35 cellular contexts compared by ENCODE assay signal in the genomic region with DNA sequence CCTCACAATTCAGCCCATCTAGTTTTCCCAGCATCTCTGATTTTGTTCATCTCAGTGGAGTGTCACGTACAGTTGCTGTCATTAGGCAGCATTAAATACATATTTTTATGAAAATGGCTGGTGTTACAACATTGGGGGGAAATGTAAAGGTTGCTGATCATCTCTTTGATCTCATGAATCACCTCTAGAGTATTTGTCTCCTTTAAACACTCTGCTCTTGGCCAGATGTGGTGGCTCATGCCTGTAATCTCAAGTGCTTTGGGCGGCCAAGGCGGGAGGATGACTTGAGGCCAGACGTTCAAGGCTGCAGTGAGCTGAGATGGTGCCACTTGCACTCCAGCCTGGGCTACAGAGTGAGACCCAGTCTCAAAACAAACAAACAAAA.
DNase-seq lines count a peak whose midpoint lies in the region; ATAC-seq, FAIRE-seq and TF ChIP-seq lines count a peak whose summit lies in the region.
"Had no signal": no experiment of that assay in that cellular context is flagged by ENCODE, and none has a peak within 500 bp of the region (broad histone marks: within the 10 kb centered on the region; RNA-seq: fewer than 3 reads in every experiment).

No MANE protein-coding gene starts in this region.

- DNase-seq in activated naive CD4-positive, alpha-beta T cell treated with anti-CD3 and anti-CD28 coated beads, Interleukin-2, amount 10 ng/mL, durations not matched to agents 7 days and 5 days = no peak
- DNase-seq in activated naive CD4-positive, alpha-beta T cell treated with anti-CD3 and anti-CD28 coated beads, Interleukin-2, amount 50 U/mL, for 16 hours = no peak
- no peak for DNase-seq in K562 (ENCODE audit: extremely low read depth in 1 of 4, low spot score in 3 of 4)
- no peak for DNase-seq in SK-N-DZ (ENCODE audit: low spot score)
- no peak for DNase-seq in HuH-7.5 (ENCODE audit: low spot score)
- no peak for DNase-seq in medulla oblongata (ENCODE audit: extremely low spot score)
- DNase-seq: activated CD4-positive, CD25-positive, alpha-beta regulatory T cell; activated gamma-delta T cell treated with Interleukin-2 at 50 U/mL for 16 hours; BE2C; colonic mucosa; COR-L47; DMS79; effector CD8-positive, alpha-beta T cell; GDM1; HCEC 1CT; hippocampal formation; Karpas-422; left cardiac atrium; NCI-H1417; NCI-H2029; NCI-H526; NK-92 treated with Interleukin-12 subunit alpha and Interleukin-12 subunit beta, amount 100 ng/mL, for 24 hours; PC-3; SK-N-SH; small intestine; stomach; uterus had no signal

- H3K4me1 Mint-ChIP-seq in activated naive CD4-positive, alpha-beta T cell treated with anti-CD3 and anti-CD28 coated beads, Interleukin-2, amount 10 ng/mL, durations not matched to agents 7 days and 5 days = peaks cover 64% of the 10 kb centered on the region

- H3K4me1 ChIP-seq in K562 (replicated peaks in 1 of 2; ENCODE audit: control insufficient read depth in 2 of 2, insufficient read depth in 2 of 2, low read length in 2 of 2) = no peaks in the 10 kb centered on the region
- H3K4me1 ChIP-seq: ascending aorta, BE2C, colonic mucosa, stomach, uterus had no signal

- H3K4me3 ChIP-seq in K562 = no peak overlapping the region
- H3K4me3 ChIP-seq: ascending aorta, colonic mucosa, stomach, uterus had no signal

- H4K20me1 ChIP-seq in K562 (replicated peaks; ENCODE audit: control insufficient read depth, insufficient read depth, low read length) = no peaks in the 10 kb centered on the region

- peak overlapping the region; percentile 22 for H3K27ac ChIP-seq in KOPT-K1 (ENCODE audit: low read depth, low read length, poor library complexity, severe bottlenecking)
- no peak overlapping the region for H3K27ac ChIP-seq in K562 (ENCODE audit: extremely low read depth, low read depth, low read length)
- H3K27ac ChIP-seq: ascending aorta, colonic mucosa, epithelial cell of prostate, HL-60, parathyroid adenoma, stomach, uterus had no signal

- no peak overlapping the region for H2AFZ ChIP-seq in K562 (ENCODE audit: low read depth, low read length)
- H2AFZ ChIP-seq: parathyroid adenoma had no signal

- no peaks in the 10 kb centered on the region for H3K9me1 ChIP-seq in K562 (ENCODE audit: control insufficient read depth, insufficient read depth, low read length)

- H3K79me2 ChIP-seq in K562 (ENCODE audit: control insufficient read depth, insufficient read depth, low read length) = no peaks in the 10 kb centered on the region
- H3K79me2 ChIP-seq: parathyroid adenoma had no signal

- no peaks in the 10 kb centered on the region for H3K9me3 ChIP-seq in KOPT-K1 (ENCODE audit: insufficient read depth, low read length, poor library complexity, severe bottlenecking)
- no peaks in the 10 kb centered on the region for H3K9me3 ChIP-seq in K562 (replicated peaks; ENCODE audit: control insufficient read depth, insufficient read depth, low read depth, low read length)
- H3K9me3 ChIP-seq: ascending aorta, BE2C, colonic mucosa, SK-N-SH, stomach, uterus had no signal

- FAIRE-seq in K562 (lab: Jason Lieb, UNC) = peak; percentile 11
- FAIRE-seq: small intestine, TTC549 had no signal

- H3K36me3 Mint-ChIP-seq in activated naive CD4-positive, alpha-beta T cell treated with anti-CD3 and anti-CD28 coated beads, Interleukin-2, amount 10 ng/mL, durations not matched to agents 7 days and 5 days = peaks cover 32% of the 10 kb centered on the region

- TF ChIP-seq POLR2A in K562 (conservative IDR thresholded peaks at IDR 0.05) = no peak

- no peak overlapping the region for H3K4me3 Mint-ChIP-seq in activated naive CD4-positive, alpha-beta T cell treated with anti-CD3 and anti-CD28 coated beads, Interleukin-2, amount 10 ng/mL, durations not matched to agents 7 days and 5 days
- H3K4me3 Mint-ChIP-seq: neural crest cell; T-helper 1 cell treated with Interleukin-12 subunit alpha and Interleukin-12 subunit beta and Interleukin-4 antibody, amounts not matched to agents 30 μg/mL and 1 μg/mL, for 36 hours had no signal

- CTCF ChIA-PET in activated naive CD4-positive, alpha-beta T cell treated with anti-CD3 and anti-CD28 coated beads, Interleukin-2, amount 10 ng/mL, durations not matched to agents 7 days and 5 days (lab: Charles Lee) = no interaction called here
- CTCF ChIA-PET in K562 (lab: Yijun Ruan, JAX; ENCODE audit: low intra/inter-chr PET ratio) = no interaction called here

- POLR2A ChIA-PET in K562 (lab: Yijun Ruan, JAX) = no interaction called here

- TF ChIP-seq EP300 in K562 (IDR thresholded peaks at IDR 0.05; ENCODE audit: low read length) = no peak

- no peak for TF ChIP-seq CTCF in K562 (IDR thresholded peaks at IDR 0.05 in 2 of 3, conservative IDR thresholded peaks at IDR 0.05 in 1 of 3; ENCODE audit: insufficient read depth in 2 of 3, low read depth in 1 of 3, low read length in 3 of 3)

- H3K27me3 ChIP-seq in K562 (ENCODE audit: control insufficient read depth in 2 of 2, insufficient read depth in 2 of 2, low read length in 2 of 2) = peaks cover 0 to 1% of the 10 kb centered on the region in 2 experiments; a peak in 1 of 5 replicates
- H3K27me3 ChIP-seq: ascending aorta, BE2C, colonic mucosa, stomach, uterus had no signal

- in situ Hi-C loops in K562 (cut with MboI) = no loop called here

- no peak overlapping the region for H3K9ac ChIP-seq in K562 (ENCODE audit: insufficient read depth in 1 of 2, low read depth in 2 of 2, low read length in 2 of 2)
- H3K9ac ChIP-seq: parathyroid adenoma, SK-N-SH had no signal

- BruUV-seq in K562 (replicated peaks; lab: Mats Ljungman, UMichigan) = no TSS peak

- H3K36me3 ChIP-seq in KOPT-K1 (ENCODE audit: insufficient read depth, low read length) (no peaks in the 10 kb centered on the region), K562 (ENCODE audit: control insufficient read depth, insufficient read depth, low read length) (no peaks in the 10 kb centered on the region)
- H3K36me3 ChIP-seq: ascending aorta, BE2C, colonic mucosa, stomach, uterus had no signal

- H3K27ac Mint-ChIP-seq in activated naive CD4-positive, alpha-beta T cell treated with anti-CD3 and anti-CD28 coated beads, Interleukin-2, amount 10 ng/mL, durations not matched to agents 7 days and 5 days = peak overlapping the region; percentile 63
- H3K27ac Mint-ChIP-seq: T-helper 1 cell treated with Interleukin-12 subunit alpha and Interleukin-12 subunit beta and Interleukin-4 antibody, amounts not matched to agents 30 μg/mL and 1 μg/mL, for 36 hours had no signal

- no peak for ATAC-seq in K562
- ATAC-seq: left cardiac atrium, PC-3 had no signal

- H3K9me3 Mint-ChIP-seq in activated naive CD4-positive, alpha-beta T cell treated with anti-CD3 and anti-CD28 coated beads, Interleukin-2, amount 10 ng/mL, durations not matched to agents 7 days and 5 days = no peaks in the 10 kb centered on the region
- H3K9me3 Mint-ChIP-seq: T-helper 1 cell treated with Interleukin-12 subunit alpha and Interleukin-12 subunit beta and Interleukin-4 antibody, amounts not matched to agents 30 μg/mL and 1 μg/mL, for 36 hours had no signal

- H3K4me2 ChIP-seq in K562 (ENCODE audit: insufficient read depth, low read length) = no peak overlapping the region
- H3K4me2 ChIP-seq: SK-N-SH had no signal

- H3K27me3 Mint-ChIP-seq in activated naive CD4-positive, alpha-beta T cell treated with anti-CD3 and anti-CD28 coated beads, Interleukin-2, amount 10 ng/mL, durations not matched to agents 7 days and 5 days = no peaks in the 10 kb centered on the region

- TF ChIP-seq RAD21 in K562 (CRISPR knock-in tag; conservative IDR thresholded peaks at IDR 0.05 in 1 of 2, IDR thresholded peaks at IDR 0.05 in 1 of 2) = no peak

- intact Hi-C loops in K562 (cut with micrococcal nuclease) = no loop called here

- 0% methylated on average over 4 of the region's 4 CpGs for WGBS in K562 (ENCODE audit: insufficient coverage, low coverage, missing lambda C conversion rate)

TF ChIP-seq in K562, 482 proteins besides CTCF, POLR2A, EP300 and RAD21:
- TF ChIP-seq, protein P1, sequence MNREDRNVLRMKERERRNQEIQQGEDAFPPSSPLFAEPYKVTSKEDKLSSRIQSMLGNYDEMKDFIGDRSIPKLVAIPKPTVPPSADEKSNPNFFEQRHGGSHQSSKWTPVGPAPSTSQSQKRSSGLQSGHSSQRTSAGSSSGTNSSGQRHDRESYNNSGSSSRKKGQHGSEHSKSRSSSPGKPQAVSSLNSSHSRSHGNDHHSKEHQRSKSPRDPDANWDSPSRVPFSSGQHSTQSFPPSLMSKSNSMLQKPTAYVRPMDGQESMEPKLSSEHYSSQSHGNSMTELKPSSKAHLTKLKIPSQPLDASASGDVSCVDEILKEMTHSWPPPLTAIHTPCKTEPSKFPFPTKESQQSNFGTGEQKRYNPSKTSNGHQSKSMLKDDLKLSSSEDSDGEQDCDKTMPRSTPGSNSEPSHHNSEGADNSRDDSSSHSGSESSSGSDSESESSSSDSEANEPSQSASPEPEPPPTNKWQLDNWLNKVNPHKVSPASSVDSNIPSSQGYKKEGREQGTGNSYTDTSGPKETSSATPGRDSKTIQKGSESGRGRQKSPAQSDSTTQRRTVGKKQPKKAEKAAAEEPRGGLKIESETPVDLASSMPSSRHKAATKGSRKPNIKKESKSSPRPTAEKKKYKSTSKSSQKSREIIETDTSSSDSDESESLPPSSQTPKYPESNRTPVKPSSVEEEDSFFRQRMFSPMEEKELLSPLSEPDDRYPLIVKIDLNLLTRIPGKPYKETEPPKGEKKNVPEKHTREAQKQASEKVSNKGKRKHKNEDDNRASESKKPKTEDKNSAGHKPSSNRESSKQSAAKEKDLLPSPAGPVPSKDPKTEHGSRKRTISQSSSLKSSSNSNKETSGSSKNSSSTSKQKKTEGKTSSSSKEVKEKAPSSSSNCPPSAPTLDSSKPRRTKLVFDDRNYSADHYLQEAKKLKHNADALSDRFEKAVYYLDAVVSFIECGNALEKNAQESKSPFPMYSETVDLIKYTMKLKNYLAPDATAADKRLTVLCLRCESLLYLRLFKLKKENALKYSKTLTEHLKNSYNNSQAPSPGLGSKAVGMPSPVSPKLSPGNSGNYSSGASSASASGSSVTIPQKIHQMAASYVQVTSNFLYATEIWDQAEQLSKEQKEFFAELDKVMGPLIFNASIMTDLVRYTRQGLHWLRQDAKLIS (CRISPR knock-in tag; IDR thresholded peaks at IDR 0.05) = no peak
- no peak for TF ChIP-seq ZFP36 (IDR thresholded peaks at IDR 0.05; ENCODE audit: low read depth, low read length, partially characterized antibody)
